In genomic region chr17:81183316-81183715, GRCh38 we compare ENCODE assay signal across 25 cellular contexts. TPM values are rescaled to one million over a fixed set of nuclear protein-coding genes. Genes with fewer than 3 reads are reported as not detected.
A peak's percentile ranks its signal among the peaks of the same experiment; 100 is the strongest.
DNase-seq lines count a peak whose midpoint lies in the region; ATAC-seq, FAIRE-seq and TF ChIP-seq lines count a peak whose summit lies in the region.
"Had no signal": no experiment of that assay in that cellular context is flagged by ENCODE, and none has a peak within 500 bp of the region (broad histone marks: within the 10 kb centered on the region; RNA-seq: fewer than 3 reads in every experiment).

No MANE protein-coding gene starts in this region.

- BruUV-seq in Caco-2 (replicated peaks; lab: Mats Ljungman, UMichigan) (no TSS peak), K562 (replicated peaks; lab: Mats Ljungman, UMichigan) (no TSS peak)

- H3K9ac ChIP-seq in K562 (ENCODE audit: insufficient read depth in 1 of 2, low read depth in 2 of 2, low read length in 2 of 2) = no peak overlapping the region; a peak in 1 of 4 replicates
- H3K9ac ChIP-seq: BLaER1 had no signal

- H3K9me3 Mint-ChIP-seq in Caco-2 (ENCODE audit: unreplicated experiment) = no peaks in the 10 kb centered on the region
- H3K9me3 Mint-ChIP-seq in stimulated activated naive B cell treated with anti-CD40 and anti-IgM and Interleukin-4, amounts not matched to agents 10 μg/mL and 1 μg/mL and 100 μg/mL, for 72 hours = no peaks in the 10 kb centered on the region
- H3K9me3 Mint-ChIP-seq: CD4-positive, alpha-beta memory T cell; CD4-positive, CD25-positive, alpha-beta regulatory T cell; CD8-positive, alpha-beta memory T cell had no signal

- no peak for ATAC-seq in K562
- ATAC-seq in stimulated activated naive B cell treated with anti-CD40 and anti-IgM and Interleukin-4, amounts not matched to agents 10 μg/mL and 1 μg/mL and 100 μg/mL, for 72 hours (replicated peaks) = no peak
- no peak for ATAC-seq in HG03108 (IDR thresholded peaks at IDR 0.05; ENCODE audit: unreplicated experiment)

- DNase-seq in Caco-2 (no peak), K562 (ENCODE audit: extremely low read depth in 1 of 4, low spot score in 3 of 4) (no peak), adrenal gland (no peak)
- no peak for DNase-seq in stimulated activated naive B cell treated with anti-CD40 and anti-IgM and Interleukin-4, amounts not matched to agents 10 μg/mL and 1 μg/mL and 100 μg/mL, for 72 hours
- DNase-seq: 8988T; ACHN; BE2C; C1 segment of cervical spinal cord; Calu3; CD4-positive, alpha-beta memory T cell; CD4-positive, CD25-positive, alpha-beta regulatory T cell; CD8-positive, alpha-beta memory T cell; COR-L47; DMS79 treated with DMSO at 0.1 percent for 48 hours; GF-D8 had no signal

- CTCF ChIA-PET in Caco-2 (lab: Charles Lee) (no interaction called here), K562 (lab: Yijun Ruan, JAX; ENCODE audit: low intra/inter-chr PET ratio) (no interaction called here)

- no peak overlapping the region for H3K4me3 Mint-ChIP-seq in Caco-2 (ENCODE audit: unreplicated experiment)
- H3K4me3 Mint-ChIP-seq in stimulated activated naive B cell treated with anti-CD40 and anti-IgM and Interleukin-4, amounts not matched to agents 10 μg/mL and 1 μg/mL and 100 μg/mL, for 72 hours = no peak overlapping the region
- H3K4me3 Mint-ChIP-seq: CD4-positive, alpha-beta memory T cell; CD4-positive, CD25-positive, alpha-beta regulatory T cell; CD8-positive, alpha-beta memory T cell had no signal

- H3K36me3 ChIP-seq in Caco-2 (ENCODE audit: control insufficient read depth, insufficient read depth, low read length) = no peaks in the 10 kb centered on the region
- no peaks in the 10 kb centered on the region for H3K36me3 ChIP-seq in K562 (ENCODE audit: control insufficient read depth, insufficient read depth, low read length)
- no peaks in the 10 kb centered on the region for H3K36me3 ChIP-seq in adrenal gland (replicated peaks in 1 of 2)
- H3K36me3 ChIP-seq: BE2C had no signal

- no peak for TF ChIP-seq EP300 in K562 (IDR thresholded peaks at IDR 0.05; ENCODE audit: low read length)

- FAIRE-seq in K562 (lab: Jason Lieb, UNC) = no peak
- FAIRE-seq: A204.1, D721Med, G401.6, GM12891, GM19239 had no signal

- no peaks in the 10 kb centered on the region for H3K4me1 ChIP-seq in Caco-2
- peaks cover 0 to 64% of the 10 kb centered on the region in 2 experiments; a peak in 2 of 5 replicates for H3K4me1 ChIP-seq in K562 (replicated peaks in 1 of 2; ENCODE audit: control insufficient read depth in 2 of 2, insufficient read depth in 2 of 2, low read length in 2 of 2)
- H3K4me1 ChIP-seq in adrenal gland (replicated peaks in 1 of 2) = no peaks in the 10 kb centered on the region
- H3K4me1 ChIP-seq: BE2C had no signal

- intact Hi-C loops in Caco-2 (cut with micrococcal nuclease; ENCODE audit: unreplicated experiment) = no loop called here
- intact Hi-C loops in K562 (cut with micrococcal nuclease) = no loop called here
- intact Hi-C loops in adrenal gland (cut with DNase I) = no loop called here

- no peaks in the 10 kb centered on the region for H3K27me3 ChIP-seq in Caco-2 (replicated peaks; ENCODE audit: control insufficient read depth, insufficient read depth, low read length)
- H3K27me3 ChIP-seq in K562 (ENCODE audit: control insufficient read depth in 2 of 2, insufficient read depth in 2 of 2, low read length in 2 of 2) = peaks cover 16 to 51% of the 10 kb centered on the region in 2 experiments; a peak in 4 of 5 replicates
- no peaks in the 10 kb centered on the region for H3K27me3 ChIP-seq in adrenal gland
- H3K27me3 ChIP-seq: BE2C had no signal

- H3K27ac ChIP-seq in K562 (ENCODE audit: extremely low read depth, low read depth, low read length) = no peak overlapping the region
- H3K27ac ChIP-seq in adrenal gland = no peak overlapping the region
- H3K27ac ChIP-seq: BLaER1 had no signal

- H4K20me1 ChIP-seq in K562 (replicated peaks; ENCODE audit: control insufficient read depth, insufficient read depth, low read length) = no peaks in the 10 kb centered on the region; the same call in 1 of the 2 replicates

- WGBS in K562 (ENCODE audit: insufficient coverage, low coverage, missing lambda C conversion rate) = 28% methylated on average over 10 of the region's 10 CpGs
- WGBS in adrenal gland, 4 donors = 86 to 95% (median 94%) methylated on average over 3 to 10 of the region's 10 CpGs

- in situ Hi-C loops in K562 (cut with MboI) = no loop called here

- peak overlapping the region; percentile 18 for H3K27ac Mint-ChIP-seq in Caco-2 (ENCODE audit: unreplicated experiment)
- peak overlapping the region; percentile 62 for H3K27ac Mint-ChIP-seq in stimulated activated naive B cell treated with anti-CD40 and anti-IgM and Interleukin-4, amounts not matched to agents 10 μg/mL and 1 μg/mL and 100 μg/mL, for 72 hours
- H3K27ac Mint-ChIP-seq: CD4-positive, alpha-beta memory T cell; CD4-positive, CD25-positive, alpha-beta regulatory T cell; CD8-positive, alpha-beta memory T cell had no signal

- TF ChIP-seq POLR2A in K562 (conservative IDR thresholded peaks at IDR 0.05) (no peak), adrenal gland (IDR thresholded peaks at IDR 0.05) (no peak)

- H3K9me1 ChIP-seq in K562 (ENCODE audit: control insufficient read depth, insufficient read depth, low read length) = no peaks in the 10 kb centered on the region

- POLR2A ChIA-PET in Caco-2 (lab: Charles Lee) (no interaction called here), K562 (lab: Yijun Ruan, JAX) (no interaction called here)

- no peak overlapping the region for H3K4me3 ChIP-seq in Caco-2 (ENCODE audit: low read depth, low read length)
- no peak overlapping the region for H3K4me3 ChIP-seq in K562
- H3K4me3 ChIP-seq in adrenal gland = no peak overlapping the region
- H3K4me3 ChIP-seq: BLaER1 had no signal

- H3K9me3 ChIP-seq in Caco-2 (no peaks in the 10 kb centered on the region), K562 (replicated peaks; ENCODE audit: control insufficient read depth, insufficient read depth, low read depth, low read length) (no peaks in the 10 kb centered on the region), adrenal gland (replicated peaks in 1 of 3) (no peaks in the 10 kb centered on the region)
- H3K9me3 ChIP-seq: BE2C, BLaER1 had no signal

- no peak for TF ChIP-seq RAD21 in K562 (CRISPR knock-in tag; conservative IDR thresholded peaks at IDR 0.05 in 1 of 2, IDR thresholded peaks at IDR 0.05 in 1 of 2)

- no peak overlapping the region for H3K4me2 ChIP-seq in K562 (ENCODE audit: insufficient read depth, low read length)
- H3K4me2 ChIP-seq: BLaER1 had no signal

- no peak overlapping the region for H2AFZ ChIP-seq in K562 (ENCODE audit: low read depth, low read length)

- no peaks in the 10 kb centered on the region for H3K4me1 Mint-ChIP-seq in Caco-2 (ENCODE audit: low read depth, unreplicated experiment)
- no peaks in the 10 kb centered on the region for H3K4me1 Mint-ChIP-seq in stimulated activated naive B cell treated with anti-CD40 and anti-IgM and Interleukin-4, amounts not matched to agents 10 μg/mL and 1 μg/mL and 100 μg/mL, for 72 hours
- H3K4me1 Mint-ChIP-seq: CD4-positive, alpha-beta memory T cell; CD8-positive, alpha-beta memory T cell had no signal

- TF ChIP-seq CTCF in Caco-2 (IDR thresholded peaks at IDR 0.05; ENCODE audit: insufficient read depth in 1 of 2, low read depth in 1 of 2, low read length in 1 of 2, severe bottlenecking in 1 of 2, unreplicated experiment in 1 of 2) (no peak), K562 (IDR thresholded peaks at IDR 0.05 in 2 of 3, conservative IDR thresholded peaks at IDR 0.05 in 1 of 3; ENCODE audit: insufficient read depth in 2 of 3, low read depth in 1 of 3, low read length in 3 of 3) (no peak), adrenal gland (IDR thresholded peaks at IDR 0.05) (no peak)

- no peaks in the 10 kb centered on the region for H3K79me2 ChIP-seq in K562 (ENCODE audit: control insufficient read depth, insufficient read depth, low read length)

- H3K36me3 Mint-ChIP-seq in Caco-2 (ENCODE audit: insufficient read depth, unreplicated experiment) = no peaks in the 10 kb centered on the region
- no peaks in the 10 kb centered on the region for H3K36me3 Mint-ChIP-seq in stimulated activated naive B cell treated with anti-CD40 and anti-IgM and Interleukin-4, amounts not matched to agents 10 μg/mL and 1 μg/mL and 100 μg/mL, for 72 hours
- H3K36me3 Mint-ChIP-seq: CD14-positive monocyte; CD4-positive, alpha-beta memory T cell; CD4-positive, CD25-positive, alpha-beta regulatory T cell; CD8-positive, alpha-beta memory T cell had no signal

- H3K27me3 Mint-ChIP-seq in Caco-2 (ENCODE audit: insufficient read depth, unreplicated experiment) = no peaks in the 10 kb centered on the region
- peaks cover 6 to 7% of the 10 kb centered on the region in 2 donors for H3K27me3 Mint-ChIP-seq in stimulated activated naive B cell treated with anti-CD40 and anti-IgM and Interleukin-4, amounts not matched to agents 10 μg/mL and 1 μg/mL and 100 μg/mL, for 72 hours
- H3K27me3 Mint-ChIP-seq: CD4-positive, CD25-positive, alpha-beta regulatory T cell had no signal

RNA-seq across cellular contexts. Expression of gene AATK, which starts 17.3 kb away (rescaled TPM):
- total RNA-seq in Caco-2 (2022) = 26.4 and 26.6 TPM in 2 replicates
- 0.63 and 1.3 TPM in 2 replicates for total RNA-seq in K562 (2011; cell fraction: chromatin; rRNA removed; ENCODE audit: low replicate concordance)
- total RNA-seq in K562 (2011; cell fraction: nucleolus; rRNA removed) = 1.3 TPM in 2 replicates
- 0.84 and 1.1 TPM in 2 replicates for total RNA-seq in K562 (2011; cell fraction: nucleoplasm; rRNA removed)
- 0.24 TPM in 1 of 2 replicates, not detected in the other for total RNA-seq in K562 (2014; rRNA removed)
- total RNA-seq in K562 (2014; rRNA removed; fragmentation: Illumina TruSeq; extraction: Trizol) = 0.10 TPM in 1 of 2 replicates, not detected in the other
- total RNA-seq in K562 (2015; rRNA removed; fragmentation: Illumina TruSeq; extraction: Trizol) = 0.11 TPM in 1 of 2 replicates, not detected in the other
- total RNA-seq in K562 (2021) = 0.51 and 0.55 TPM in 2 replicates
- 0.43 and 0.50 TPM in 2 replicates for polyA plus RNA-seq in K562 (2011; rRNA removed)
- polyA plus RNA-seq in K562 (2011; cell fraction: cytosol; rRNA removed) = 0.46 and 1.1 TPM in 2 replicates
- polyA plus RNA-seq in K562 (2011; cell fraction: nucleus; rRNA removed) = 1.6 and 3.2 TPM in 2 replicates
- 0.18 and 0.32 TPM in 2 replicates for polyA plus RNA-seq in K562 (2012)
- 0.29 TPM in 1 of 2 replicates, not detected in the other for polyA plus RNA-seq in K562 (2014; fragmentation: Illumina TruSeq; extraction: Trizol)
- not detected for polyA plus RNA-seq in K562 (2014; fragmentation: Nextera tagmentation; extraction: Ambion mirVana)
- polyA plus RNA-seq in K562 (2014; rRNA removed) = 0.25 and 0.26 TPM in 2 replicates
- polyA minus RNA-seq in K562 (2011; rRNA and poly(A)+ RNA removed) = not detected in 2 replicates
- polyA minus RNA-seq in K562 (2011; cell fraction: cytosol; rRNA and poly(A)+ RNA removed) = 1.0 and 1.1 TPM in 2 replicates
- polyA minus RNA-seq in K562 (2011; cell fraction: nucleus; rRNA and poly(A)+ RNA removed) = 0.78 and 1.5 TPM in 2 replicates
- 10 to 100 TPM in 4 of 8 donors, 1 to 10 TPM in 4; 3.7 to 17.0 (median 9.9) TPM for total RNA-seq in adrenal gland
- 10 to 100 TPM in 2 of 3 donors, under 1 TPM in 1; 0.73 to 23.3 (median 10.6) TPM for polyA plus RNA-seq in adrenal gland
- total RNA-seq: Calu3; CD4-positive, CD25-positive, alpha-beta regulatory T cell had no signal
- polyA plus RNA-seq: CD8-positive, alpha-beta memory T cell had no signal

RNA-seq across cellular contexts. Expression of gene PVALEF, which starts 18.0 kb away (rescaled TPM):
- total RNA-seq in Caco-2 (2022) = 0.58 TPM in 1 of 2 replicates, not detected in the other
- total RNA-seq in K562 (2011; cell fraction: chromatin; rRNA removed; ENCODE audit: low replicate concordance) = not detected in 2 replicates
- not detected in 2 replicates for total RNA-seq in K562 (2011; cell fraction: nucleolus; rRNA removed)
- not detected in 2 replicates for total RNA-seq in K562 (2011; cell fraction: nucleoplasm; rRNA removed)
- not detected in 2 replicates for total RNA-seq in K562 (2014; rRNA removed)
- not detected in 2 replicates for total RNA-seq in K562 (2014; rRNA removed; fragmentation: Illumina TruSeq; extraction: Trizol)
- total RNA-seq in K562 (2015; rRNA removed; fragmentation: Illumina TruSeq; extraction: Trizol) = not detected in 2 replicates
- not detected in 2 replicates for total RNA-seq in K562 (2021)
- not detected in 2 replicates for polyA plus RNA-seq in K562 (2011; rRNA removed)
- not detected in 2 replicates for polyA plus RNA-seq in K562 (2011; cell fraction: cytosol; rRNA removed)
- polyA plus RNA-seq in K562 (2011; cell fraction: nucleus; rRNA removed) = not detected in 2 replicates
- polyA plus RNA-seq in K562 (2012) = not detected in 2 replicates
- polyA plus RNA-seq in K562 (2014; fragmentation: Illumina TruSeq; extraction: Trizol) = not detected in 2 replicates
- not detected for polyA plus RNA-seq in K562 (2014; fragmentation: Nextera tagmentation; extraction: Ambion mirVana)
- not detected in 2 replicates for polyA plus RNA-seq in K562 (2014; rRNA removed)
- polyA minus RNA-seq in K562 (2011; rRNA and poly(A)+ RNA removed) = not detected in 2 replicates
- not detected in 2 replicates for polyA minus RNA-seq in K562 (2011; cell fraction: cytosol; rRNA and poly(A)+ RNA removed)
- not detected in 2 replicates for polyA minus RNA-seq in K562 (2011; cell fraction: nucleus; rRNA and poly(A)+ RNA removed)
- not detected for total RNA-seq in adrenal gland
- not detected for polyA plus RNA-seq in adrenal gland
- total RNA-seq: A673; Calu3; CD4-positive, alpha-beta memory T cell; CD4-positive, CD25-positive, alpha-beta regulatory T cell; CD8-positive, alpha-beta memory T cell had no signal
- polyA plus RNA-seq: AG04450; CD14-positive monocyte; CD4-positive, alpha-beta memory T cell; CD4-positive, CD25-positive, alpha-beta regulatory T cell; CD8-positive, alpha-beta memory T cell had no signal

RNA-seq across cellular contexts. Expression of gene CEP131, which starts 39.4 kb away (rescaled TPM):
- total RNA-seq in Caco-2 (2022) = 28.4 and 29.4 TPM in 2 replicates
- 15.6 and 46.2 TPM in 2 replicates for total RNA-seq in K562 (2011; cell fraction: chromatin; rRNA removed; ENCODE audit: low replicate concordance)
- total RNA-seq in K562 (2011; cell fraction: nucleolus; rRNA removed) = 30.3 and 31.2 TPM in 2 replicates
- total RNA-seq in K562 (2011; cell fraction: nucleoplasm; rRNA removed) = 11.7 and 22.0 TPM in 2 replicates
- 18.3 and 21.2 TPM in 2 replicates for total RNA-seq in K562 (2014; rRNA removed)
- 0.99 and 1.2 TPM in 2 replicates for total RNA-seq in K562 (2014; rRNA removed; fragmentation: Illumina TruSeq; extraction: Trizol)
- 6.3 and 8.8 TPM in 2 replicates for total RNA-seq in K562 (2015; rRNA removed; fragmentation: Illumina TruSeq; extraction: Trizol)
- total RNA-seq in K562 (2021) = 14.9 and 16.7 TPM in 2 replicates
- polyA plus RNA-seq in K562 (2011; rRNA removed) = 2.3 and 4.7 TPM in 2 replicates
- polyA plus RNA-seq in K562 (2011; cell fraction: cytosol; rRNA removed) = 3.2 and 5.1 TPM in 2 replicates
- 21.2 and 39.0 TPM in 2 replicates for polyA plus RNA-seq in K562 (2011; cell fraction: nucleus; rRNA removed)
- polyA plus RNA-seq in K562 (2012) = 16.5 and 26.3 TPM in 2 replicates
- 1.7 and 5.3 TPM in 2 replicates for polyA plus RNA-seq in K562 (2014; fragmentation: Illumina TruSeq; extraction: Trizol)
- under 1 TPM; 0.24 to 0.34 TPM for polyA plus RNA-seq in K562 (2014; fragmentation: Nextera tagmentation; extraction: Ambion mirVana)
- polyA plus RNA-seq in K562 (2014; rRNA removed) = 12.4 and 17.1 TPM in 2 replicates
- polyA minus RNA-seq in K562 (2011; rRNA and poly(A)+ RNA removed) = 1.1 and 1.4 TPM in 2 replicates
- 4.2 and 7.9 TPM in 2 replicates for polyA minus RNA-seq in K562 (2011; cell fraction: cytosol; rRNA and poly(A)+ RNA removed)
- 7.3 and 8.8 TPM in 2 replicates for polyA minus RNA-seq in K562 (2011; cell fraction: nucleus; rRNA and poly(A)+ RNA removed)
- total RNA-seq in adrenal gland = 10 to 100 TPM in 3 of 8 donors, 1 to 10 TPM in 5; 2.7 to 11.4 (median 8.2) TPM
- 10 to 100 TPM in 2 of 3 donors, under 1 TPM in 1; 0.81 to 55.8 (median 27.2) TPM for polyA plus RNA-seq in adrenal gland

RNA-seq across cellular contexts. Expression of gene TEPSIN, which starts 55.5 kb away (rescaled TPM):
- total RNA-seq in Caco-2 (2022) (38.7 and 40.3 TPM in 2 replicates), K562 (2014; rRNA removed) (10.0 and 18.0 TPM in 2 replicates), K562 (2014; rRNA removed; fragmentation: Illumina TruSeq; extraction: Trizol) (1.8 and 2.1 TPM in 2 replicates), K562 (2015; rRNA removed; fragmentation: Illumina TruSeq; extraction: Trizol) (5.1 and 5.7 TPM in 2 replicates), K562 (2021) (24.8 and 29.8 TPM in 2 replicates), adrenal gland (10 to 100 TPM; 10.9 to 67.2 (median 40.6) TPM)
- 40.8 and 141 TPM in 2 replicates for total RNA-seq in K562 (2011; cell fraction: chromatin; rRNA removed; ENCODE audit: low replicate concordance)
- 87.2 and 95.9 TPM in 2 replicates for total RNA-seq in K562 (2011; cell fraction: nucleolus; rRNA removed)
- total RNA-seq in K562 (2011; cell fraction: nucleoplasm; rRNA removed) = 46.2 and 50.4 TPM in 2 replicates
- polyA plus RNA-seq in K562 (2011; rRNA removed) (6.6 and 9.8 TPM in 2 replicates), K562 (2014; fragmentation: Illumina TruSeq; extraction: Trizol) (5.3 and 7.2 TPM in 2 replicates), K562 (2014; fragmentation: Nextera tagmentation; extraction: Ambion mirVana) (under 1 TPM; 0.80 to 0.81 TPM), K562 (2014; rRNA removed) (15.2 and 22.7 TPM in 2 replicates), adrenal gland (100 to 1,000 TPM in 1 of 3 donors, 10 to 100 TPM in 1, 1 to 10 TPM in 1; 3.1 to 144 (median 68.1) TPM)
- 8.0 and 15.3 TPM in 2 replicates for polyA plus RNA-seq in K562 (2011; cell fraction: cytosol; rRNA removed)
- 105 and 184 TPM in 2 replicates for polyA plus RNA-seq in K562 (2011; cell fraction: nucleus; rRNA removed)
- polyA plus RNA-seq in K562 (2012) = 12.5 and 21.3 TPM in 2 replicates
- 3.7 and 4.7 TPM in 2 replicates for polyA minus RNA-seq in K562 (2011; rRNA and poly(A)+ RNA removed)
- 4.6 and 6.4 TPM in 2 replicates for polyA minus RNA-seq in K562 (2011; cell fraction: cytosol; rRNA and poly(A)+ RNA removed)
- 37.2 and 42.8 TPM in 2 replicates for polyA minus RNA-seq in K562 (2011; cell fraction: nucleus; rRNA and poly(A)+ RNA removed)

RNA-seq across cellular contexts. Expression of gene NDUFAF8, which starts 55.8 kb away (rescaled TPM):
- total RNA-seq in Caco-2 (2022) (65.0 and 66.7 TPM in 2 replicates), K562 (2014; rRNA removed) (107 and 136 TPM in 2 replicates), K562 (2014; rRNA removed; fragmentation: Illumina TruSeq; extraction: Trizol) (102 and 107 TPM in 2 replicates), K562 (2015; rRNA removed; fragmentation: Illumina TruSeq; extraction: Trizol) (84.5 and 90.0 TPM in 2 replicates), K562 (2021) (83.7 and 87.1 TPM in 2 replicates), adrenal gland (10 to 100 TPM; 25.3 to 80.9 (median 43.7) TPM)
- 68.1 and 75.3 TPM in 2 replicates for total RNA-seq in K562 (2011; cell fraction: chromatin; rRNA removed; ENCODE audit: low replicate concordance)
- 29.2 and 40.8 TPM in 2 replicates for total RNA-seq in K562 (2011; cell fraction: nucleolus; rRNA removed)
- total RNA-seq in K562 (2011; cell fraction: nucleoplasm; rRNA removed) = 60.6 and 70.4 TPM in 2 replicates
- polyA plus RNA-seq in K562 (2011; rRNA removed) (88.8 and 116 TPM in 2 replicates), K562 (2014; fragmentation: Illumina TruSeq; extraction: Trizol) (33.5 and 44.1 TPM in 2 replicates), K562 (2014; fragmentation: Nextera tagmentation; extraction: Ambion mirVana) (10 to 100 TPM; 13.5 to 17.4 TPM), K562 (2014; rRNA removed) (138 and 144 TPM in 2 replicates), adrenal gland (10 to 100 TPM; 38.9 to 58.1 (median 52.9) TPM)
- polyA plus RNA-seq in K562 (2011; cell fraction: cytosol; rRNA removed) = 77.7 and 122 TPM in 2 replicates
- polyA plus RNA-seq in K562 (2011; cell fraction: nucleus; rRNA removed) = 40.8 and 50.9 TPM in 2 replicates
- 37.9 and 163 TPM in 2 replicates for polyA plus RNA-seq in K562 (2012)
- polyA minus RNA-seq in K562 (2011; rRNA and poly(A)+ RNA removed) = 36.1 and 37.7 TPM in 2 replicates
- polyA minus RNA-seq in K562 (2011; cell fraction: cytosol; rRNA and poly(A)+ RNA removed) = 4.4 and 14.6 TPM in 2 replicates
- 11.4 and 14.2 TPM in 2 replicates for polyA minus RNA-seq in K562 (2011; cell fraction: nucleus; rRNA and poly(A)+ RNA removed)
